ENCODE assay signal across 1 cellular context in genomic region chr4:125389713-125390112, GRCh38.
TF ChIP-seq lines count a peak whose summit lies in the region.

No MANE protein-coding gene starts in this region.

TF ChIP-seq in HepG2, 621 proteins besides CTCF, POLR2A, EP300 and RAD21 (continued from another document):
- TF ChIP-seq ZNF7 (CRISPR knock-in tag; IDR thresholded peaks at IDR 0.05): no peak
- TF ChIP-seq YY1 (IDR thresholded peaks at IDR 0.05; ENCODE audit: insufficient read depth, insufficient replicate concordance, low read depth, low read length): no peak
- TF ChIP-seq ZBTB20 (CRISPR knock-in tag; IDR thresholded peaks at IDR 0.05; ENCODE audit: borderline replicate concordance, low read depth): no peak
- TF ChIP-seq XRCC5 (optimal IDR thresholded peaks at IDR 0.05; ENCODE audit: low read length): no peak
- no peak for TF ChIP-seq RARG (CRISPR knock-in tag; IDR thresholded peaks at IDR 0.05; ENCODE audit: low read depth)
- no peak for TF ChIP-seq SAP130 (CRISPR knock-in tag; IDR thresholded peaks at IDR 0.05; ENCODE audit: low read depth)
- no peak for TF ChIP-seq ZNF3 (CRISPR knock-in tag; IDR thresholded peaks at IDR 0.05)
- TF ChIP-seq, protein P1, sequence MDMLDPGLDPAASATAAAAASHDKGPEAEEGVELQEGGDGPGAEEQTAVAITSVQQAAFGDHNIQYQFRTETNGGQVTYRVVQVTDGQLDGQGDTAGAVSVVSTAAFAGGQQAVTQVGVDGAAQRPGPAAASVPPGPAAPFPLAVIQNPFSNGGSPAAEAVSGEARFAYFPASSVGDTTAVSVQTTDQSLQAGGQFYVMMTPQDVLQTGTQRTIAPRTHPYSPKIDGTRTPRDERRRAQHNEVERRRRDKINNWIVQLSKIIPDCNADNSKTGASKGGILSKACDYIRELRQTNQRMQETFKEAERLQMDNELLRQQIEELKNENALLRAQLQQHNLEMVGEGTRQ (IDR thresholded peaks at IDR 0.05; ENCODE audit: low read depth, low read length): no peak
- TF ChIP-seq, protein P1 (CRISPR knock-in tag; IDR thresholded peaks at IDR 0.05; ENCODE audit: borderline replicate concordance): no peak
- TF ChIP-seq HOMEZ (CRISPR knock-in tag; IDR thresholded peaks at IDR 0.05; ENCODE audit: low read depth): no peak
- no peak for TF ChIP-seq HOXA9 (CRISPR knock-in tag; IDR thresholded peaks at IDR 0.05; ENCODE audit: borderline replicate concordance)
- TF ChIP-seq ZNF552 (CRISPR knock-in tag; IDR thresholded peaks at IDR 0.05; ENCODE audit: borderline replicate concordance): no peak
- no peak for TF ChIP-seq ZNF720 (CRISPR knock-in tag; IDR thresholded peaks at IDR 0.05)
